7 cellular contexts compared by ENCODE assay signal in the genomic region with DNA sequence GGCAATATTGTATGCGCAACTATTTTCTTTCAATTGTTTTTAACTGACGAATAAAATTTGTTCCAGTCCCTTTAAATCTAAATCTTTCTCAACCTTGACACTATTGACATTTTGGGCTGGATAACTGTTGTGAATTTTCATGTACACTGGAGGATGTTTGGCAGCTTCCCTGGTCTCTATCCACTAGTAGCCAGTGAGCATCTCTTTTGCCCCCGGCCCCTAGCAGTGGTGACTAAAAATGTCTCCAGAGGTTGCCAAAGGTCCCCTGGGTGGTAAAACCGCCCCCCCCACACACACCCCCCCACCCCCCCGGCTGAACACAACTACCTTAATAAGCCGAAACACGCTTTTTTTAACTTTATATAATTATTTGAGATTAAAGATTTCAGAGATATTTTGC. TPM values are rescaled to one million over a fixed set of nuclear protein-coding genes. Genes with fewer than 3 reads are reported as not detected.
A peak's percentile ranks its signal among the peaks of the same experiment; 100 is the strongest.
DNase-seq lines count a peak whose midpoint lies in the region; TF ChIP-seq lines count a peak whose summit lies in the region.

No MANE protein-coding gene starts in this region.

- no peaks in the 10 kb centered on the region for H4K20me1 ChIP-seq in GM23248 (ENCODE audit: insufficient read depth)

- peak overlapping the region; percentile 92 for H2AFZ ChIP-seq in GM23248

- peak overlapping the region; percentile 65 for H3K4me2 ChIP-seq in GM23248 (ENCODE audit: unreplicated experiment)

- 0 to 3% methylated on average over 4 to 6 of the region's 7 CpGs for WGBS in GM23248 (ENCODE audit: low coverage in 1 of 2, low lambda C conversion rate in 2 of 2, missing lambda C conversion rate in 2 of 2), 2 experiments
- 16 to 64% methylated on average over 6 of the region's 7 CpGs for WGBS in esophagus squamous epithelium, 2 donors

- H3K27ac ChIP-seq in GM23248 (no peak overlapping the region), Peyer's patch (no peak overlapping the region), esophagus squamous epithelium (peak overlapping the region in 2 of 4 donors; percentile 89 to 90)

- H3K27me3 ChIP-seq in GM23248 (replicated peaks; ENCODE audit: insufficient read depth), result no peaks in the 10 kb centered on the region
- H3K27me3 ChIP-seq in Peyer's patch, result no peaks in the 10 kb centered on the region
- H3K27me3 ChIP-seq in esophagus squamous epithelium, result no peaks in the 10 kb centered on the region

- H3K4me1 ChIP-seq in GM23248 (ENCODE audit: insufficient read depth) (no peaks in the 10 kb centered on the region), Peyer's patch (no peaks in the 10 kb centered on the region), esophagus squamous epithelium (peaks cover 0 to 25% (median 4%) of the 10 kb centered on the region in 3 donors)

- H3K79me2 ChIP-seq in GM23248 (ENCODE audit: insufficient read depth), result peaks cover 86% of the 10 kb centered on the region

- H3K36me3 ChIP-seq in GM23248 (ENCODE audit: low read depth) (no peaks in the 10 kb centered on the region), Peyer's patch (no peaks in the 10 kb centered on the region), esophagus squamous epithelium (no peaks in the 10 kb centered on the region)

- peak; percentile 16 for DNase-seq in GM23248
- no peak for DNase-seq in Peyer's patch
- DNase-seq in esophagus squamous epithelium (lab: John Stamatoyannopoulos, UW), result no peak
- no peak for DNase-seq in skeletal muscle cell (ENCODE audit: low read depth)
- DNase-seq in mucosa of gallbladder (ENCODE audit: low spot score), result no peak
- DNase-seq in GM10266 (ENCODE audit: extremely low spot score), result no peak
- no peak for DNase-seq in islet precursor cell

- TF ChIP-seq POLR2A in Peyer's patch (IDR thresholded peaks at IDR 0.05) (no peak), esophagus squamous epithelium (IDR thresholded peaks at IDR 0.05) (no peak)

- H3K9me2 ChIP-seq in GM23248 (ENCODE audit: insufficient read depth), result no peaks in the 10 kb centered on the region

- no peaks in the 10 kb centered on the region for H3F3A ChIP-seq in GM23248 (ENCODE audit: insufficient read depth)

- in situ Hi-C loops in GM23248 (cut with MboI), result no loop called here

- H3K4me3 ChIP-seq in GM23248 (peak overlapping the region; percentile 92), Peyer's patch (peak overlapping the region; percentile 39 to 66 (median 60)), esophagus squamous epithelium (peak overlapping the region; percentile 38 to 77 (median 71)), skeletal muscle cell (ENCODE audit: low read depth, low read length) (peak overlapping the region; percentile 65)

- intact Hi-C loops in esophagus squamous epithelium (cut with DNase I), result no loop called here

- H3K9ac ChIP-seq in GM23248, result peak overlapping the region; percentile 80

- no peak for TF ChIP-seq CTCF in Peyer's patch (IDR thresholded peaks at IDR 0.05)
- TF ChIP-seq CTCF in esophagus squamous epithelium (IDR thresholded peaks at IDR 0.05), result no peak
- no peak for TF ChIP-seq CTCF in GM10266 (IDR thresholded peaks at IDR 0.05; ENCODE audit: control insufficient read depth, insufficient read depth, low read depth, missing control alignments)

- H3K9me3 ChIP-seq in GM23248 (ENCODE audit: low read depth) (no peaks in the 10 kb centered on the region), Peyer's patch (no peaks in the 10 kb centered on the region), esophagus squamous epithelium (peaks cover 0 to under 1% (median 0%) of the 10 kb centered on the region in 3 donors)

RNA-seq across cellular contexts. Expression of a gene that starts 0.5 kb away (rescaled TPM):
- 6.4 and 9.7 TPM in 2 replicates for total RNA-seq in GM23248 (2014; rRNA removed; shearing (Covaris generic))
- 4.2 and 4.8 TPM in 2 replicates for polyA plus RNA-seq in GM23248 (2016; fragmentation: Nextera tagmentation; extraction: Ambion mirVana)
- total RNA-seq in Peyer's patch (1 to 10 TPM in 3 of 4 donors, under 1 TPM in 1; 0.35 to 5.0 (median 1.6) TPM), esophagus squamous epithelium (1 to 10 TPM in 3 of 4 donors, under 1 TPM in 1; 0.53 to 7.8 (median 1.8) TPM), mucosa of gallbladder (0.92 TPM)

RNA-seq across cellular contexts. Expression of a gene that starts 0.9 kb away (rescaled TPM):
- total RNA-seq in GM23248 (2014; rRNA removed; shearing (Covaris generic)), result 28.5 and 29.7 TPM in 2 replicates
- 27.9 and 31.0 TPM in 2 replicates for polyA plus RNA-seq in GM23248 (2016; fragmentation: Nextera tagmentation; extraction: Ambion mirVana)
- total RNA-seq in Peyer's patch (10 to 100 TPM in 3 of 4 donors, 1 to 10 TPM in 1; 9.9 to 24.2 (median 22.0) TPM), esophagus squamous epithelium (10 to 100 TPM; 10.2 to 15.6 (median 11.4) TPM), mucosa of gallbladder (12.2 TPM)
